ENCODE assay signal across 8 cellular contexts in the genomic region with DNA sequence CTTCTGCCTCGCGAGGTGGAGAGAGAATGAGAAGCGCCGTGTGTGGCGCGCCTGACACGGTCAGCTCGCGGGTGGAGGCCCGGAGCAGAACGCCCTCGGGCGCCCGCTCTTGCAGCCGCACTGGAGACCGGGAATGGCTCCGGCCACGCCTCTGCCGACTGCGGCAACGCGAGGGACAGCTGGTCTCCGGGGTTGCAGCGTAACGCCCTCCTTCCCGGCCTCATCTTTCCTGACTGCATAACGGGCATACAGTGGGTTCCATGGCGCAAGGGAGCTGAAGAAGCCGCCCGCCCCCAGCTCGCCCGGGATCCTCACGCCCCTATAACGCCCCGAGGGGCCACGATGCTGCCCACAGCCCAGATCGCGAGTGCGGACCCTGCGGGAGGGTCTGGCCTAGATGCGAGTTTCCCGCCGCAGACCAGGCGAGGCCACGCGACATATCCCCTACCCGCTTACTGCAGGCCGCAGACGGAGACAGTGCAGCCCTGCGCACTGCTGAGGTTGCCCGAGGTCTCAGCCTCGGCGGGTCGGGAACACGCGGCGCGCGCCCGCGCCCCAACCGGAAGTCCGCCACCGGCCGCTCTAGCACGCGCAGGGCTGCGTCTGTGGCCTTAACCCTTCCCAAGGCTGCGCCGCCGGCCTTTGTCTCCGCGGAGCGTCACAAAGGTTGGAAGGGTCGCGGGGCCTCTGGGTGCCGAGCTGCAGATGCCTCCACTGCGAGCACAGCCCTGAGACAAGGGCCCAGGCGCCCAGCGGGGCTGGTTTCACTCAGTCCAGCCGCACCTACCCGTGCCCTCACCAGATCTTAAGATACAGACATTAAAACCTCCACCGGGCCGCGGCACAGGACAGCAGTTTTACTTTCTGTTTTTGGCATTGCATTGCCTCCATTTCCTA. TPM values are rescaled to one million over a fixed set of nuclear protein-coding genes. Genes with fewer than 3 reads are reported as not detected.
A peak's percentile ranks its signal among the peaks of the same experiment; 100 is the strongest.
DNase-seq lines count a peak whose midpoint lies in the region; TF ChIP-seq lines count a peak whose summit lies in the region.

No MANE protein-coding gene starts in this region.

- DNase-seq in COR-L47 (lab: John Stamatoyannopoulos, UW) (peak; percentile 95), GM20000 (ENCODE audit: low spot score) (peak; percentile 87), HT-29 (ENCODE audit: low spot score) (peak; percentile 93), NOMO-1 treated with dmso at 0.1 percent for 144 hours (lab: John Stamatoyannopoulos, UW; ENCODE audit: unreplicated experiment) (peak; percentile 88), endothelial cell (ENCODE audit: low spot score) (peak; percentile 90), mesothelial cell of epicardium (ENCODE audit: low spot score in 2 of 2, unreplicated experiment in 2 of 2) (peak; percentile 75 to 88)
- DNase-seq in activated CD8-positive, alpha-beta memory T cell treated with anti-CD3 and anti-CD28 coated beads, Interleukin-2, amount 50 U/mL, for 4 hours, result peak; percentile 91
- DNase-seq in stimulated activated CD8-positive, alpha-beta memory T cell treated with anti-CD3 and anti-CD28 coated beads, Interleukin-15, amount 100 ng/mL, for 4 hours (ENCODE audit: low read depth in 2 of 2), result peak; percentile 77 to 84

- H3K4me1 Mint-ChIP-seq in endothelial cell (ENCODE audit: unreplicated experiment), result peaks cover 13% of the 10 kb centered on the region
- H3K4me1 Mint-ChIP-seq in mesothelial cell of epicardium, result peaks cover 20% of the 10 kb centered on the region

- H3K27ac Mint-ChIP-seq in endothelial cell (ENCODE audit: unreplicated experiment) (peak overlapping the region; percentile 99), mesothelial cell of epicardium (peak overlapping the region; percentile 100)

- H3K27me3 Mint-ChIP-seq in endothelial cell (ENCODE audit: unreplicated experiment), result peaks cover 17% of the 10 kb centered on the region
- H3K27me3 Mint-ChIP-seq in mesothelial cell of epicardium (ENCODE audit: low read depth), result no peaks in the 10 kb centered on the region

- H3K4me3 Mint-ChIP-seq in endothelial cell (ENCODE audit: unreplicated experiment) (peak overlapping the region; percentile 96), mesothelial cell of epicardium (peak overlapping the region; percentile 88)

- no peaks in the 10 kb centered on the region for H3K9me3 Mint-ChIP-seq in endothelial cell (ENCODE audit: unreplicated experiment)
- no peaks in the 10 kb centered on the region for H3K9me3 Mint-ChIP-seq in mesothelial cell of epicardium

- no peak for TF ChIP-seq CTCF in GM20000 (IDR thresholded peaks at IDR 0.05; ENCODE audit: extremely low read depth, missing control alignments)
- TF ChIP-seq CTCF in endothelial cell (IDR thresholded peaks at IDR 0.05; ENCODE audit: unreplicated experiment), result no peak
- no peak for TF ChIP-seq CTCF in mesothelial cell of epicardium (IDR thresholded peaks at IDR 0.05; ENCODE audit: unreplicated experiment)

- H3K36me3 Mint-ChIP-seq in endothelial cell (ENCODE audit: low read depth, unreplicated experiment) (peaks cover 14% of the 10 kb centered on the region), mesothelial cell of epicardium (peaks cover 16% of the 10 kb centered on the region)

RNA-seq across cellular contexts. Expression of a gene that starts 18.8 kb away (rescaled TPM):
- 28.3 and 34.3 TPM in 2 replicates for total RNA-seq in HT-29 (2014; rRNA removed; shearing (Covaris generic))
- total RNA-seq in endothelial cell (ENCODE audit: unreplicated experiment) (53.9 TPM), mesothelial cell of epicardium (43.6 to 44.8 TPM (median 43.9 TPM) in 3 replicates)

RNA-seq across cellular contexts. Expression of a gene that starts 21.3 kb away (rescaled TPM):
- not detected in 2 replicates for total RNA-seq in HT-29 (2014; rRNA removed; shearing (Covaris generic))
- total RNA-seq in endothelial cell (ENCODE audit: unreplicated experiment) (3.4 TPM), mesothelial cell of epicardium (9.1 to 11.5 TPM (median 10.3 TPM) in 3 replicates)

RNA-seq across cellular contexts. Expression of a gene that starts 48.3 kb away (rescaled TPM):
- 42.6 and 43.3 TPM in 2 replicates for total RNA-seq in HT-29 (2014; rRNA removed; shearing (Covaris generic))
- total RNA-seq in endothelial cell (ENCODE audit: unreplicated experiment), result 117 TPM
- 53.5 to 56.4 TPM (median 54.9 TPM) in 3 replicates for total RNA-seq in mesothelial cell of epicardium

Comparison
In these comparisons a context has a peak if more than half of its experiments do, and no peak if none do; other contexts are left out.
1. Peak in every context shown above with its lines: DNase-seq.